8 cellular contexts compared by ENCODE assay signal in the genomic region with DNA sequence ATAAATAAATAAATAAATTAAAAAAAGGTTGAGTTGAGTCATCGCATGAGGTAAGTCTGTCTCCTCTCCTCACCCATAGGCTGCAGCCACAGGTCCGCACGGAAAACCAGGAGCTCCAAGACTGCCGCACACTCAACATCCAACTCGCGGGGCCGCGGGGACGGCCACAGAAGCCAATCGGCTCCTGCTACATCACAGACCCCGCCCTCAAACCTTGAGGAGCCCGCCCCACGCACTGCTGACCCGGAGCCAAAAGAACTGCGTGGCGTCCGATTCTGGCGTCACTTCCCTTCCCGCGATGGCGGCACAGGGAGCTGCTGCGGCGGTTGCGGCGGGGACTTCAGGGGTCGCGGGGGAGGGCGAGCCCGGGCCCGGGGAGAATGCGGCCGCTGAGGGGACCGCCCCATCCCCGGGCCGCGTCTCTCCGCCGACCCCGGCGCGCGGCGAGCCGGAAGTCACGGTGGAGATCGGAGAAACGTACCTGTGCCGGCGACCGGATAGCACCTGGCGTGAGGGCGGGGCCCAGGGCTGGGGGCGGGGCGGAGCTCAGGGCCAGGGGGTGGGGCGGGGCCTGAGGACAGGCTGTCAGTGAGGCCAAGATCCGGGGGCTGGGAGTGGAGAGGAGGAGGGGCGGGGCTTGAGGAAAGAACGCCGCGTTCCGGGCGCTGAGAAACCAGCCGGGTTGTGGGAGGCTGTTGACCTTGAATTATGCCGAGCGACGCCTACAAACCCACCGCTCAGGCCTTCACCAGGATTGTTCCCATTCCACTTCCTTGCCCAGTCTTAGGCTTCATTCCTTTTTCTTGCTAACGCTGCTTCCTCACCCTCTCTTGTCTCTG. TPM values are rescaled to one million over a fixed set of nuclear protein-coding genes. Genes with fewer than 3 reads are reported as not detected.
DNase-seq lines count a peak whose midpoint lies in the region; ATAC-seq and TF ChIP-seq lines count a peak whose summit lies in the region.

A gene (plus strand): TSS at position 281 of the 839 bp plus-strand sequence. CDS start 18 bp downstream, at position 299.

- H3K4me1 Mint-ChIP-seq in activated CD8-positive, alpha-beta memory T cell treated with anti-CD3 and anti-CD28 coated beads, Interleukin-2, amount 10 ng/mL, durations not matched to agents 7 days and 5 days, result peaks cover 25% of the 10 kb centered on the region
- H3K4me1 Mint-ChIP-seq in endodermal cell, result peaks cover 7% of the 10 kb centered on the region

- ATAC-seq in GM21381 (IDR thresholded peaks at IDR 0.05; ENCODE audit: unreplicated experiment), result peak; percentile 86
- peak; percentile 96 for ATAC-seq in activated CD8-positive, alpha-beta memory T cell treated with anti-CD3 and anti-CD28 coated beads, Interleukin-2, amount 10 ng/mL, durations not matched to agents 7 days and 5 days

- DNase-seq in COR-L47 (lab: John Stamatoyannopoulos, UW) (peak; percentile 99), HUDEP-2 (lab: John Stamatoyannopoulos, UW; ENCODE audit: unreplicated experiment in 76 of 76) (peak in 74 of 76 experiments; percentile 43 to 98 (median 96)), NT2/D1 (ENCODE audit: low read depth, low spot score) (peak; percentile 94), endodermal cell (peak; percentile 99), mesenteric fat pad (ENCODE audit: low spot score) (peak; percentile 100)
- DNase-seq in activated CD8-positive, alpha-beta memory T cell treated with anti-CD3 and anti-CD28 coated beads, Interleukin-2, amount 10 ng/mL, durations not matched to agents 7 days and 5 days, result peak; percentile 99
- peak; percentile 87 for DNase-seq in stimulated activated CD8-positive, alpha-beta memory T cell treated with anti-CD3 and anti-CD28 coated beads, Interleukin-15, amount 100 ng/mL, for 24 hours (ENCODE audit: low read depth)

- H3K9me3 ChIP-seq in NT2/D1 (ENCODE audit: insufficient read depth, low read length), result no peaks in the 10 kb centered on the region
- no peaks in the 10 kb centered on the region for H3K9me3 ChIP-seq in endodermal cell (ENCODE audit: control insufficient read depth, low read length)

- peak within 1 kb of the TSS; percentile 90 for H3K9ac ChIP-seq in NT2/D1 (ENCODE audit: insufficient read length, low read depth)
- H3K9ac ChIP-seq in endodermal cell (ENCODE audit: extremely low read depth, low read length, poor library complexity, severe bottlenecking), result peak within 1 kb of the TSS; percentile 72

- CTCF ChIA-PET in activated CD8-positive, alpha-beta memory T cell treated with anti-CD3 and anti-CD28 coated beads, Interleukin-2, amount 10 ng/mL, durations not matched to agents 7 days and 5 days (lab: Charles Lee), result interaction anchor here (0.6 to 4.8 kb wide), 14 partner anchors 8 to 343 kb away, joined by 3 to 35 read pairs (median 4); a partner anchor contains a TSS

- peak within 1 kb of the TSS; percentile 83 for H3K27ac Mint-ChIP-seq in activated CD8-positive, alpha-beta memory T cell treated with anti-CD3 and anti-CD28 coated beads, Interleukin-2, amount 10 ng/mL, durations not matched to agents 7 days and 5 days
- peak within 1 kb of the TSS; percentile 95 for H3K27ac Mint-ChIP-seq in endodermal cell

- H3K4me3 ChIP-seq in NT2/D1 (ENCODE audit: insufficient read length, low read depth) (peak within 1 kb of the TSS; percentile 81), endodermal cell (ENCODE audit: low read length) (peak within 1 kb of the TSS; percentile 89)

- H3K27me3 ChIP-seq in NT2/D1 (ENCODE audit: insufficient read depth, insufficient read length) (no peaks in the 10 kb centered on the region), endodermal cell (ENCODE audit: control insufficient read depth, insufficient read depth, low read length, poor library complexity, severe bottlenecking) (no peaks in the 10 kb centered on the region)

- H3K36me3 ChIP-seq in NT2/D1 (ENCODE audit: insufficient read depth, insufficient read length, low read length) (peaks cover 50% of the 10 kb centered on the region), endodermal cell (ENCODE audit: control insufficient read depth, insufficient read depth, low read length) (peaks cover 42% of the 10 kb centered on the region)

- H3K4me1 ChIP-seq in NT2/D1 (ENCODE audit: insufficient read depth, insufficient read length) (peaks cover 8% of the 10 kb centered on the region), endodermal cell (ENCODE audit: control insufficient read depth, insufficient read depth, low read length) (no peaks in the 10 kb centered on the region)

- H3K27ac ChIP-seq in endodermal cell (ENCODE audit: low read depth, low read length), result peak within 1 kb of the TSS; percentile 81

- TF ChIP-seq CTCF in endodermal cell (conservative IDR thresholded peaks at IDR 0.05), result no peak

- 0% methylated on average over 23 to 66 of the region's 68 CpGs for WGBS in endodermal cell (ENCODE audit: insufficient coverage in 1 of 2, insufficient read length in 1 of 2), 2 experiments

- no peaks in the 10 kb centered on the region for H3K27me3 Mint-ChIP-seq in activated CD8-positive, alpha-beta memory T cell treated with anti-CD3 and anti-CD28 coated beads, Interleukin-2, amount 10 ng/mL, durations not matched to agents 7 days and 5 days
- H3K27me3 Mint-ChIP-seq in endodermal cell (ENCODE audit: insufficient read depth), result no peaks in the 10 kb centered on the region

- H3K9me3 Mint-ChIP-seq in activated CD8-positive, alpha-beta memory T cell treated with anti-CD3 and anti-CD28 coated beads, Interleukin-2, amount 10 ng/mL, durations not matched to agents 7 days and 5 days (ENCODE audit: low read depth), result no peaks in the 10 kb centered on the region
- H3K9me3 Mint-ChIP-seq in endodermal cell, result no peaks in the 10 kb centered on the region

- peak within 1 kb of the TSS; percentile 87 for H3K4me3 Mint-ChIP-seq in activated CD8-positive, alpha-beta memory T cell treated with anti-CD3 and anti-CD28 coated beads, Interleukin-2, amount 10 ng/mL, durations not matched to agents 7 days and 5 days
- H3K4me3 Mint-ChIP-seq in endodermal cell, result peak within 1 kb of the TSS; percentile 79

- peaks cover 19% of the 10 kb centered on the region for H3K36me3 Mint-ChIP-seq in activated CD8-positive, alpha-beta memory T cell treated with anti-CD3 and anti-CD28 coated beads, Interleukin-2, amount 10 ng/mL, durations not matched to agents 7 days and 5 days
- H3K36me3 Mint-ChIP-seq in endodermal cell (ENCODE audit: low read depth), result peaks cover 35% of the 10 kb centered on the region

RNA-seq across cellular contexts. Expression of the gene that starts here (rescaled TPM):
- total RNA-seq in activated CD8-positive, alpha-beta memory T cell treated with anti-CD3 and anti-CD28 coated beads, Interleukin-2, amount 10 ng/mL, durations not matched to agents 7 days and 5 days, result 10 to 100 TPM; 54.8 to 56.1 TPM
- 10 to 100 TPM; 51.0 to 55.8 TPM for total RNA-seq in endodermal cell
- 71.1 TPM for polyA plus RNA-seq in endodermal cell (2013, experiment 1 of 2)
- 61.7 TPM for polyA plus RNA-seq in endodermal cell (2013, experiment 2 of 2)
- 49.5 TPM for total RNA-seq in mesenteric fat pad

Comparison
In these comparisons a context has a peak if more than half of its experiments do, and no peak if none do; other contexts are left out.
1. Peak in every context shown above with its lines: DNase-seq, ATAC-seq, H3K4me3 ChIP-seq and H3K27ac ChIP-seq.